ENCODE assay signal across 1 cellular context in the genomic region with DNA sequence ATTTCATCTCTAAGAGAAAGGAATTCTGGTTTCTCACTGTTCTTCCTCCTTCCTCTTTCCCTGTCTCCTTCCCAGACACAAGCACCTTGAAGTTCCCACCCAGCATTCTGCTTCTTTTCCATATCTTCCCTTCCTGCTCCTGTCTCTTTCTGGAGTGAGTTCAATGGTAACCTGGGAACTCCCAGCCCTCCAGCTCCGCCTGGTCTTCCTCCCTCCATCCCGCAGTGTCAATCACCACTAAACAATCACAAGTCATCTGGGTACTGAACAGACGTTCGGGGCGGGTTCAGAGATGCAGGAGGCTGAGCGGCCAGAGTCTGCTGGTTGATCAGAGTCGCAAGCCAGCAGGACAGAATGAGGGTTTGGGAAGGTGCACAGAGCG.
TF ChIP-seq lines count a peak whose summit lies in the region.

No MANE protein-coding gene starts in this region.

TF ChIP-seq in GM23338, 12 proteins besides CTCF, POLR2A, EP300 and RAD21 (continued from another document):
- TF ChIP-seq, protein P1, sequence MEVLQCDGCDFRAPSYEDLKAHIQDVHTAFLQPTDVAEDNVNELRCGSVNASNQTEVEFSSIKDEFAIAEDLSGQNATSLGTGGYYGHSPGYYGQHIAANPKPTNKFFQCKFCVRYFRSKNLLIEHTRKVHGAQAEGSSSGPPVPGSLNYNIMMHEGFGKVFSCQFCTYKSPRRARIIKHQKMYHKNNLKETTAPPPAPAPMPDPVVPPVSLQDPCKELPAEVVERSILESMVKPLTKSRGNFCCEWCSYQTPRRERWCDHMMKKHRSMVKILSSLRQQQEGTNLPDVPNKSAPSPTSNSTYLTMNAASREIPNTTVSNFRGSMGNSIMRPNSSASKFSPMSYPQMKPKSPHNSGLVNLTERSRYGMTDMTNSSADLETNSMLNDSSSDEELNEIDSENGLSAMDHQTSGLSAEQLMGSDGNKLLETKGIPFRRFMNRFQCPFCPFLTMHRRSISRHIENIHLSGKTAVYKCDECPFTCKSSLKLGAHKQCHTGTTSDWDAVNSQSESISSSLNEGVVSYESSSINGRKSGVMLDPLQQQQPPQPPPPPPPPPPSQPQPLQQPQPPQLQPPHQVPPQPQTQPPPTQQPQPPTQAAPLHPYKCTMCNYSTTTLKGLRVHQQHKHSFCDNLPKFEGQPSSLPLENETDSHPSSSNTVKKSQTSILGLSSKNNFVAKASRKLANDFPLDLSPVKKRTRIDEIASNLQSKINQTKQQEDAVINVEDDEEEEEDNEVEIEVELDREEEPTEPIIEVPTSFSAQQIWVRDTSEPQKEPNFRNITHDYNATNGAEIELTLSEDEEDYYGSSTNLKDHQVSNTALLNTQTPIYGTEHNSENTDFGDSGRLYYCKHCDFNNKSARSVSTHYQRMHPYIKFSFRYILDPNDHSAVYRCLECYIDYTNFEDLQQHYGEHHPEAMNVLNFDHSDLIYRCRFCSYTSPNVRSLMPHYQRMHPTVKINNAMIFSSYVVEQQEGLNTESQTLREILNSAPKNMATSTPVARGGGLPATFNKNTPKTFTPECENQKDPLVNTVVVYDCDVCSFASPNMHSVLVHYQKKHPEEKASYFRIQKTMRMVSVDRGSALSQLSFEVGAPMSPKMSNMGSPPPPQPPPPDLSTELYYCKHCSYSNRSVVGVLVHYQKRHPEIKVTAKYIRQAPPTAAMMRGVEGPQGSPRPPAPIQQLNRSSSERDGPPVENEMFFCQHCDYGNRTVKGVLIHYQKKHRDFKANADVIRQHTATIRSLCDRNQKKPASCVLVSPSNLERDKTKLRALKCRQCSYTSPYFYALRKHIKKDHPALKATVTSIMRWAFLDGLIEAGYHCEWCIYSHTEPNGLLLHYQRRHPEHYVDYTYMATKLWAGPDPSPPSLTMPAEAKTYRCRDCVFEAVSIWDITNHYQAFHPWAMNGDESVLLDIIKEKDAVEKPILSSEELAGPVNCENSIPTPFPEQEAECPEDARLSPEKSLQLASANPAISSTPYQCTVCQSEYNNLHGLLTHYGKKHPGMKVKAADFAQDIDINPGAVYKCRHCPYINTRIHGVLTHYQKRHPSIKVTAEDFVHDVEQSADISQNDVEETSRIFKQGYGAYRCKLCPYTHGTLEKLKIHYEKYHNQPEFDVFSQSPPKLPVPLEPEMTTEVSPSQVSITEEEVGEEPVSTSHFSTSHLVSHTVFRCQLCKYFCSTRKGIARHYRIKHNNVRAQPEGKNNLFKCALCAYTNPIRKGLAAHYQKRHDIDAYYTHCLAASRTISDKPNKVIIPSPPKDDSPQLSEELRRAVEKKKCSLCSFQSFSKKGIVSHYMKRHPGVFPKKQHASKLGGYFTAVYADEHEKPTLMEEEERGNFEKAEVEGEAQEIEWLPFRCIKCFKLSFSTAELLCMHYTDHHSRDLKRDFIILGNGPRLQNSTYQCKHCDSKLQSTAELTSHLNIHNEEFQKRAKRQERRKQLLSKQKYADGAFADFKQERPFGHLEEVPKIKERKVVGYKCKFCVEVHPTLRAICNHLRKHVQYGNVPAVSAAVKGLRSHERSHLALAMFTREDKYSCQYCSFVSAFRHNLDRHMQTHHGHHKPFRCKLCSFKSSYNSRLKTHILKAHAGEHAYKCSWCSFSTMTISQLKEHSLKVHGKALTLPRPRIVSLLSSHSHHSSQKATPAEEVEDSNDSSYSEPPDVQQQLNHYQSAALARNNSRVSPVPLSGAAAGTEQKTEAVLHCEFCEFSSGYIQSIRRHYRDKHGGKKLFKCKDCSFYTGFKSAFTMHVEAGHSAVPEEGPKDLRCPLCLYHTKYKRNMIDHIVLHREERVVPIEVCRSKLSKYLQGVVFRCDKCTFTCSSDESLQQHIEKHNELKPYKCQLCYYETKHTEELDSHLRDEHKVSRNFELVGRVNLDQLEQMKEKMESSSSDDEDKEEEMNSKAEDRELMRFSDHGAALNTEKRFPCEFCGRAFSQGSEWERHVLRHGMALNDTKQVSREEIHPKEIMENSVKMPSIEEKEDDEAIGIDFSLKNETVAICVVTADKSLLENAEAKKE (CRISPR knock-in tag; IDR thresholded peaks at IDR 0.05) = no peak
- TF ChIP-seq, protein P2, sequence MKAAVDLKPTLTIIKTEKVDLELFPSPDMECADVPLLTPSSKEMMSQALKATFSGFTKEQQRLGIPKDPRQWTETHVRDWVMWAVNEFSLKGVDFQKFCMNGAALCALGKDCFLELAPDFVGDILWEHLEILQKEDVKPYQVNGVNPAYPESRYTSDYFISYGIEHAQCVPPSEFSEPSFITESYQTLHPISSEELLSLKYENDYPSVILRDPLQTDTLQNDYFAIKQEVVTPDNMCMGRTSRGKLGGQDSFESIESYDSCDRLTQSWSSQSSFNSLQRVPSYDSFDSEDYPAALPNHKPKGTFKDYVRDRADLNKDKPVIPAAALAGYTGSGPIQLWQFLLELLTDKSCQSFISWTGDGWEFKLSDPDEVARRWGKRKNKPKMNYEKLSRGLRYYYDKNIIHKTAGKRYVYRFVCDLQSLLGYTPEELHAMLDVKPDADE (IDR thresholded peaks at IDR 0.05) = no peak
- no peak for TF ChIP-seq REST (IDR thresholded peaks at IDR 0.05; ENCODE audit: unreplicated experiment)
- no peak for TF ChIP-seq POLR2AphosphoS5 (IDR thresholded peaks at IDR 0.05; ENCODE audit: low read depth)
- no peak for TF ChIP-seq NANOG (IDR thresholded peaks at IDR 0.05; ENCODE audit: borderline replicate concordance)
